In the genomic region with DNA sequence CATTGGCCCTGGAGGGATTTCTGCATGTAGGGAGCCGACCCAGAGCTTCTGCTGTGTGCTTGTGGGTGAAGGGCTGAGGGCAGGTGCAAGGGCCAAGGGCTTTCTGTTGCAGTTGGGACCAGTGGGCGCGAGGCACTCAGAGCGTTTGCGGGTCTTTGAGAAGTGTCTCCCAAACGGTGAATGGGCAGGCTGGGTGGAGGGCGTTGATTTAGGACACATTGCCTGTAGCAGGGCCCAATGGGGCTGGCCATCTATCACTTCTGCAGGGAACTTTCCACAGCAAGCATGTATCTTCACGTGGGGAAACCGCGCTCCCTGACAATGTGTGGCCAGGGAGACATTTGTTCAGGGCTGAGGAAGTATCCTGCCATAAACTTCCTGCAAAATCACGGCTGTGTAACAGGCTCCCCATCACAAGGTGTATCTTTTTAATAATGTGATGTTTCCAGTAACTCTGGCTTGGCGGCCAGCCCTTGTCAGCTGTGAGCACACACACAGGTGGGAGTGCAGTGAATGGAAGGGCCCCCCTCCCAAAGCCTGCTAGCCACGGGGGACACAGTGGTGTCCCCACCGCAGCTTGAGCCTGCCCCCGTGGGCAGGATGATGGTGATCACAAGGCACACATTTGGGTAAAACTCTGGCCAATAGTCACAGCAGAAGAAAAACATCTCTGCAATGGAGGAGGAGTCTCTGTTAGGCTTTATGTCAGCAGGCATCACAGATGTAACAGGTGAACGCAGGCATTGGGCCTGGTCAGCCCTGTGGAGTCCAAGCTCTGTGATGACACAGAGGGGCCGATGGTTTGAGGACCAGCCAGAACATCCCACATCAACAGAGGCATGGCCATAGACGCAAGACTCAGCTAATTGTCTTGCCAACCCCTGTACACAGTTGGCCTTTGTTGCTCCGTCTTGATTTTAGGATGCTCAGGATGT, we compare ENCODE assay signal across 20 cellular contexts.
A peak's percentile ranks its signal among the peaks of the same experiment; 100 is the strongest.
DNase-seq lines count a peak whose midpoint lies in the region; ATAC-seq and TF ChIP-seq lines count a peak whose summit lies in the region.
"Had no signal": no experiment of that assay in that cellular context is flagged by ENCODE, and none has a peak within 500 bp of the region (broad histone marks: within the 10 kb centered on the region; RNA-seq: fewer than 3 reads in every experiment).

No MANE protein-coding gene starts in this region.

- peak overlapping the region; percentile 5 to 74 for H3K27ac Mint-ChIP-seq in effector memory CD8-positive, alpha-beta T cell
- H3K27ac Mint-ChIP-seq: CD4-positive, alpha-beta memory T cell had no signal

- H3K36me3 Mint-ChIP-seq in effector memory CD8-positive, alpha-beta T cell (ENCODE audit: insufficient read depth) = no peaks in the 10 kb centered on the region
- H3K36me3 Mint-ChIP-seq: CD4-positive, alpha-beta memory T cell had no signal

- H3K27me3 ChIP-seq in heart left ventricle = no peaks in the 10 kb centered on the region
- no peaks in the 10 kb centered on the region for H3K27me3 ChIP-seq in upper lobe of right lung
- H3K27me3 ChIP-seq in gastroesophageal sphincter = no peaks in the 10 kb centered on the region

- DNase-seq in cardiac septum (ENCODE audit: low spot score) = peak; percentile 66
- DNase-seq in heart left ventricle = no peak
- no peak for DNase-seq in effector memory CD8-positive, alpha-beta T cell
- peak; percentile 76 for DNase-seq in posterior vena cava (ENCODE audit: low spot score)
- peak; percentile 30 for DNase-seq in upper lobe of right lung
- no peak for DNase-seq in SHP77 treated with DMSO at 0.1 percent for 48 hours (lab: John Stamatoyannopoulos, UW)
- DNase-seq in NCI-H748 treated with DMSO at 0.1 percent for 48 hours (lab: John Stamatoyannopoulos, UW) = no peak
- DNase-seq: CD4-positive, alpha-beta memory T cell; DND-41; Karpas-422; MV-4-11; NCI-H1694; NCI-H2081 treated with DMSO at 0.1 percent for 48 hours; NCI-H2171 treated with DMSO at 0.1 percent for 48 hours; NCI-H446; NCI-H526; OCI-M1 had no signal

- peaks cover 0 to 2% of the 10 kb centered on the region in 2 donors for H3K4me1 Mint-ChIP-seq in effector memory CD8-positive, alpha-beta T cell (ENCODE audit: low read depth in 2 of 2)
- H3K4me1 Mint-ChIP-seq: CD4-positive, alpha-beta memory T cell had no signal

- H3K9me3 Mint-ChIP-seq in effector memory CD8-positive, alpha-beta T cell = no peaks in the 10 kb centered on the region
- H3K9me3 Mint-ChIP-seq: CD4-positive, alpha-beta memory T cell had no signal

- no peak for TF ChIP-seq CTCF in heart left ventricle (IDR thresholded peaks at IDR 0.05)
- no peak for TF ChIP-seq CTCF in upper lobe of right lung (IDR thresholded peaks at IDR 0.05)
- TF ChIP-seq CTCF in gastroesophageal sphincter (IDR thresholded peaks at IDR 0.05) = no peak

- no peak overlapping the region for H3K4me3 Mint-ChIP-seq in effector memory CD8-positive, alpha-beta T cell
- H3K4me3 Mint-ChIP-seq: CD4-positive, alpha-beta memory T cell had no signal

- WGBS in heart left ventricle, 4 donors = 89 to 92% (median 90%) methylated on average over 15 to 19 of the region's 19 CpGs
- WGBS in gastroesophageal sphincter (ENCODE audit: low coverage in 1 of 2), 2 donors = 80 to 90% methylated on average over 9 to 12 of the region's 19 CpGs

- TF ChIP-seq POLR2A in heart left ventricle (IDR thresholded peaks at IDR 0.05) (no peak), gastroesophageal sphincter (IDR thresholded peaks at IDR 0.05) (no peak)

- H3K9me3 ChIP-seq in heart left ventricle = no peaks in the 10 kb centered on the region
- H3K9me3 ChIP-seq in upper lobe of right lung = no peaks in the 10 kb centered on the region
- no peaks in the 10 kb centered on the region for H3K9me3 ChIP-seq in gastroesophageal sphincter

- H3K4me3 ChIP-seq in heart left ventricle = no peak overlapping the region
- H3K4me3 ChIP-seq in upper lobe of right lung = no peak overlapping the region
- no peak overlapping the region for H3K4me3 ChIP-seq in gastroesophageal sphincter
- H3K4me3 ChIP-seq: GM12878 had no signal

- H3K4me1 ChIP-seq in heart left ventricle (no peaks in the 10 kb centered on the region), upper lobe of right lung (no peaks in the 10 kb centered on the region), gastroesophageal sphincter (no peaks in the 10 kb centered on the region)

- TF ChIP-seq EP300 in gastroesophageal sphincter (IDR thresholded peaks at IDR 0.05) = no peak

- H3K27ac ChIP-seq in heart left ventricle (no peak overlapping the region), upper lobe of right lung (no peak overlapping the region), gastroesophageal sphincter (no peak overlapping the region)

- H3K36me3 ChIP-seq in heart left ventricle = no peaks in the 10 kb centered on the region
- no peaks in the 10 kb centered on the region for H3K36me3 ChIP-seq in upper lobe of right lung
- H3K36me3 ChIP-seq in gastroesophageal sphincter = no peaks in the 10 kb centered on the region

- ATAC-seq in heart left ventricle (no peak), upper lobe of right lung (no peak), gastroesophageal sphincter (no peak)
- no peak for ATAC-seq in effector memory CD8-positive, alpha-beta T cell (replicated peaks)
- ATAC-seq: GM12878, Right ventricle myocardium inferior had no signal

- H3K27me3 Mint-ChIP-seq in effector memory CD8-positive, alpha-beta T cell = peaks cover 0 to 11% of the 10 kb centered on the region in 2 donors

- intact Hi-C loops in cardiac septum (cut with DNase I) = no loop called here
- intact Hi-C loops in heart left ventricle (cut with DNase I) = no loop called here
- intact Hi-C loops in posterior vena cava (cut with DNase I) = no loop called here
- intact Hi-C loops in upper lobe of right lung (cut with DNase I) = no loop called here

Comparison
In these comparisons a context has a peak if more than half of its experiments do, and no peak if none do; other contexts are left out.
1. DNase-seq: peak in cardiac septum (single experiment), posterior vena cava (single experiment) and upper lobe of right lung (single experiment); none in heart left ventricle (0 of 5), effector memory CD8-positive, alpha-beta T cell (0 of 3), SHP77 treated with DMSO at 0.1 percent for 48 hours (single experiment) and NCI-H748 treated with DMSO at 0.1 percent for 48 hours (single experiment).